ENCODE assay signal across 22 cellular contexts in genomic region chr10:95835149-95835860, GRCh38.
DNase-seq lines count a peak whose midpoint lies in the region; ATAC-seq, FAIRE-seq and TF ChIP-seq lines count a peak whose summit lies in the region.
"Had no signal": no experiment of that assay in that cellular context is flagged by ENCODE, and none has a peak within 500 bp of the region (broad histone marks: within the 10 kb centered on the region; RNA-seq: fewer than 3 reads in every experiment).

No MANE protein-coding gene starts in this region.

- no peak overlapping the region for H3K4me3 ChIP-seq in SU-DHL-6 (ENCODE audit: insufficient read depth, low read length, poor library complexity, severe bottlenecking)
- no peak overlapping the region for H3K4me3 ChIP-seq in astrocyte (ENCODE audit: insufficient read depth, low read depth, low read length)
- H3K4me3 ChIP-seq: A549, suprapubic skin had no signal

- peaks cover 38% of the 10 kb centered on the region for H3K4me1 Mint-ChIP-seq in activated T-cell treated with anti-CD3 and anti-CD28 coated beads, Interleukin-2, amount 50 U/mL, for 24 hours (ENCODE audit: low read depth)
- peaks cover 7% of the 10 kb centered on the region for H3K4me1 Mint-ChIP-seq in astrocyte (ENCODE audit: low read depth, unreplicated experiment)
- peaks cover 100% of the 10 kb centered on the region for H3K4me1 Mint-ChIP-seq in stimulated activated memory B cell treated with anti-CD40 and anti-IgM and Interleukin-4, amounts not matched to agents 10 μg/mL and 1 μg/mL and 100 μg/mL, for 72 hours
- H3K4me1 Mint-ChIP-seq: nephron progenitor cell had no signal

- no peak for FAIRE-seq in astrocyte (lab: Jason Lieb, UNC)
- FAIRE-seq: A549, endothelial cell of umbilical vein had no signal

- no peak for DNase-seq in activated T-cell treated with anti-CD3 and anti-CD28 coated beads, Interleukin-2, amount 50 U/mL, for 24 hours
- DNase-seq in activated T-cell treated with anti-CD3 and anti-CD28 coated beads, Interleukin-2, amount 50 U/mL, for 1 hour = no peak
- DNase-seq in astrocyte (ENCODE audit: low read depth) (peak; percentile 12), NCI-H526 treated with DMSO at 0.1 percent for 48 hours (lab: John Stamatoyannopoulos, UW) (no peak)
- DNase-seq: foreskin melanocyte; KBM-7; kidney glomerular epithelial cell; mesendoderm; NCI-H2081; nephron progenitor cell; RPMI8226; stimulated activated CD4-positive, alpha-beta T cell treated with anti-CD3 and anti-CD28 coated beads, Interleukin-4, amount 100 ng/mL, for 1 hour had no signal

- no peaks in the 10 kb centered on the region for H4K20me1 ChIP-seq in SU-DHL-6 (ENCODE audit: low read depth, low read length)
- no peaks in the 10 kb centered on the region for H4K20me1 ChIP-seq in astrocyte (ENCODE audit: insufficient read depth, low read length)

- no peaks in the 10 kb centered on the region for H3K9me3 Mint-ChIP-seq in activated T-cell treated with anti-CD3 and anti-CD28 coated beads, Interleukin-2, amount 50 U/mL, for 24 hours
- peaks cover 2% of the 10 kb centered on the region for H3K9me3 Mint-ChIP-seq in astrocyte (ENCODE audit: unreplicated experiment)
- no peaks in the 10 kb centered on the region for H3K9me3 Mint-ChIP-seq in stimulated activated memory B cell treated with anti-CD40 and anti-IgM and Interleukin-4, amounts not matched to agents 10 μg/mL and 1 μg/mL and 100 μg/mL, for 72 hours
- H3K9me3 Mint-ChIP-seq: dendritic cell treated with granulocyte-macrophage colony-stimulating factor and Interleukin-4, amounts not matched to agents 40 ng/mL and 50 ng/mL, for 4 days; nephron progenitor cell had no signal

- no peak overlapping the region for H3K4me3 Mint-ChIP-seq in activated T-cell treated with anti-CD3 and anti-CD28 coated beads, Interleukin-2, amount 50 U/mL, for 24 hours
- H3K4me3 Mint-ChIP-seq in astrocyte (ENCODE audit: unreplicated experiment) = no peak overlapping the region
- H3K4me3 Mint-ChIP-seq in stimulated activated memory B cell treated with anti-CD40 and anti-IgM and Interleukin-4, amounts not matched to agents 10 μg/mL and 1 μg/mL and 100 μg/mL, for 72 hours = no peak overlapping the region
- H3K4me3 Mint-ChIP-seq: dendritic cell treated with granulocyte-macrophage colony-stimulating factor and Interleukin-4, amounts not matched to agents 40 ng/mL and 50 ng/mL, for 4 days; nephron progenitor cell had no signal

- H3K79me2 ChIP-seq in SU-DHL-6 (ENCODE audit: insufficient read depth, low read length) (no peaks in the 10 kb centered on the region), astrocyte (ENCODE audit: insufficient read depth, low read length) (no peaks in the 10 kb centered on the region)

- no peaks in the 10 kb centered on the region for H3K9me3 ChIP-seq in SU-DHL-6 (ENCODE audit: insufficient read depth, low read length)
- H3K9me3 ChIP-seq in astrocyte (ENCODE audit: insufficient read depth, low read depth, low read length) = no peaks in the 10 kb centered on the region
- H3K9me3 ChIP-seq: A549, suprapubic skin had no signal

- H3K27ac ChIP-seq in SU-DHL-6 (ENCODE audit: low read depth, low read length) (peak overlapping the region; percentile 96), astrocyte (ENCODE audit: low read depth, low read length) (no peak overlapping the region)
- H3K27ac ChIP-seq: A549, C4-2B, suprapubic skin had no signal

- peaks cover 62% of the 10 kb centered on the region for H3F3A ChIP-seq in SU-DHL-6 (ENCODE audit: insufficient read depth)

- H3K4me2 ChIP-seq in SU-DHL-6 (ENCODE audit: low read depth, low read length, poor library complexity, severe bottlenecking) (no peak overlapping the region), astrocyte (ENCODE audit: low read length) (no peak overlapping the region)
- H3K4me2 ChIP-seq: A549 had no signal

- no peaks in the 10 kb centered on the region for H3K4me1 ChIP-seq in astrocyte (ENCODE audit: insufficient read depth, low read length)
- H3K4me1 ChIP-seq: A549 had no signal

- no peak overlapping the region for H3K9ac ChIP-seq in SU-DHL-6 (ENCODE audit: low read length)
- no peak overlapping the region for H3K9ac ChIP-seq in astrocyte (ENCODE audit: low read length)

- peak overlapping the region; percentile 53 for H3K27ac Mint-ChIP-seq in activated T-cell treated with anti-CD3 and anti-CD28 coated beads, Interleukin-2, amount 50 U/mL, for 24 hours
- H3K27ac Mint-ChIP-seq in astrocyte (ENCODE audit: unreplicated experiment) = no peak overlapping the region
- H3K27ac Mint-ChIP-seq in stimulated activated memory B cell treated with anti-CD40 and anti-IgM and Interleukin-4, amounts not matched to agents 10 μg/mL and 1 μg/mL and 100 μg/mL, for 72 hours = peak overlapping the region; percentile 83
- H3K27ac Mint-ChIP-seq: dendritic cell treated with granulocyte-macrophage colony-stimulating factor and Interleukin-4, amounts not matched to agents 40 ng/mL and 50 ng/mL, for 4 days; nephron progenitor cell had no signal

- H3K27me3 Mint-ChIP-seq in activated T-cell treated with anti-CD3 and anti-CD28 coated beads, Interleukin-2, amount 50 U/mL, for 24 hours = no peaks in the 10 kb centered on the region
- H3K27me3 Mint-ChIP-seq in astrocyte (ENCODE audit: low read depth, unreplicated experiment) = peaks cover 6% of the 10 kb centered on the region
- H3K27me3 Mint-ChIP-seq in stimulated activated memory B cell treated with anti-CD40 and anti-IgM and Interleukin-4, amounts not matched to agents 10 μg/mL and 1 μg/mL and 100 μg/mL, for 72 hours = no peaks in the 10 kb centered on the region
- H3K27me3 Mint-ChIP-seq: dendritic cell treated with granulocyte-macrophage colony-stimulating factor and Interleukin-4, amounts not matched to agents 40 ng/mL and 50 ng/mL, for 4 days had no signal

- TF ChIP-seq CTCF in SU-DHL-6 (IDR thresholded peaks at IDR 0.05; ENCODE audit: insufficient read depth, low read length, poor library complexity, severe bottlenecking) (no peak), astrocyte (IDR thresholded peaks at IDR 0.05; ENCODE audit: insufficient read depth, low read depth, low read length) (no peak)

- ATAC-seq in stimulated activated memory B cell treated with anti-CD40 and anti-IgM and Interleukin-4, amounts not matched to agents 10 μg/mL and 1 μg/mL and 100 μg/mL, for 72 hours = no peak
- ATAC-seq in GM19351 (IDR thresholded peaks at IDR 0.05; ENCODE audit: unreplicated experiment) = no peak
- no peak for ATAC-seq in HG02870 (IDR thresholded peaks at IDR 0.05; ENCODE audit: unreplicated experiment)
- ATAC-seq: A549, SK-N-SH treated with all-trans-retinoic acid at 6 μM for 48 hours had no signal

- H3K9me2 ChIP-seq in SU-DHL-6 (replicated peaks; ENCODE audit: insufficient read depth, low read length) = no peaks in the 10 kb centered on the region

- no peaks in the 10 kb centered on the region for H3K27me3 ChIP-seq in SU-DHL-6 (ENCODE audit: low read length)
- no peaks in the 10 kb centered on the region for H3K27me3 ChIP-seq in astrocyte (ENCODE audit: insufficient read depth, low read length)
- H3K27me3 ChIP-seq: suprapubic skin had no signal

- no peak overlapping the region for H2AFZ ChIP-seq in SU-DHL-6 (ENCODE audit: low read depth, low read length, severe bottlenecking)
- no peak overlapping the region for H2AFZ ChIP-seq in astrocyte (ENCODE audit: low read depth, low read length)

- no peaks in the 10 kb centered on the region for H3K36me3 ChIP-seq in SU-DHL-6 (ENCODE audit: low read length)
- no peaks in the 10 kb centered on the region for H3K36me3 ChIP-seq in astrocyte (ENCODE audit: insufficient read depth, low read length)
- H3K36me3 ChIP-seq: suprapubic skin had no signal

- H3K36me3 Mint-ChIP-seq in activated T-cell treated with anti-CD3 and anti-CD28 coated beads, Interleukin-2, amount 50 U/mL, for 24 hours (ENCODE audit: low read depth) = no peaks in the 10 kb centered on the region
- no peaks in the 10 kb centered on the region for H3K36me3 Mint-ChIP-seq in astrocyte (ENCODE audit: low read depth, unreplicated experiment)
- H3K36me3 Mint-ChIP-seq in stimulated activated memory B cell treated with anti-CD40 and anti-IgM and Interleukin-4, amounts not matched to agents 10 μg/mL and 1 μg/mL and 100 μg/mL, for 72 hours = peaks cover 39% of the 10 kb centered on the region
